28 cellular contexts compared by ENCODE assay signal in genomic region chr17:46883871-46884270, GRCh38. TPM values are rescaled to one million over a fixed set of nuclear protein-coding genes. Genes with fewer than 3 reads are reported as not detected.
"Had no signal": no experiment of that assay in that cellular context is flagged by ENCODE, and none has a peak within 500 bp of the region (broad histone marks: within the 10 kb centered on the region; RNA-seq: fewer than 3 reads in every experiment).

No MANE protein-coding gene starts in this region.

- H3K4me1 Mint-ChIP-seq: naive thymus-derived CD8-positive, alpha-beta T cell; stimulated activated naive B cell treated with anti-CD40 and anti-IgM and Interleukin-4, amounts not matched to agents 10 μg/mL and 1 μg/mL and 100 μg/mL, for 72 hours; stimulated activated naive CD8-positive, alpha-beta T cell treated with anti-CD3 and anti-CD28 coated beads, Interleukin-15, amount 100 ng/mL, for 72 hours had no signal

- H3K9me3 ChIP-seq: heart left ventricle, mucosa of descending colon, neutrophil, right atrium auricular region, sigmoid colon, testis, tibial nerve had no signal

- DNase-seq: dorsolateral prefrontal cortex; effector CD8-positive, alpha-beta T cell; heart left ventricle; hypothalamus; kidney glomerular epithelial cell; mesendoderm; mucosa of descending colon; naive thymus-derived CD8-positive, alpha-beta T cell; sigmoid colon; stimulated activated CD4-positive, alpha-beta T cell treated with anti-CD3 and anti-CD28 coated beads, Interleukin-2, amount 100 ng/mL, for 24 hours; stimulated activated CD4-positive, alpha-beta T cell treated with anti-CD3 and anti-CD28 coated beads, Interleukin-4, amount 100 ng/mL, for 4 hours; stimulated activated naive B cell treated with anti-CD40 and anti-IgM and Interleukin-4, amounts not matched to agents 10 μg/mL and 1 μg/mL and 100 μg/mL, for 72 hours; stimulated activated naive CD8-positive, alpha-beta T cell treated with anti-CD3 and anti-CD28 coated beads, Interleukin-15, amount 100 ng/mL, for 72 hours; testis had no signal

- H3K27ac ChIP-seq: coronary artery, dorsolateral prefrontal cortex, heart left ventricle, neutrophil, right atrium auricular region, sigmoid colon, skin epidermis, testis, tibial nerve had no signal

- H3K4me3 Mint-ChIP-seq: naive thymus-derived CD8-positive, alpha-beta T cell; stimulated activated naive B cell treated with anti-CD40 and anti-IgM and Interleukin-4, amounts not matched to agents 10 μg/mL and 1 μg/mL and 100 μg/mL, for 72 hours; stimulated activated naive CD8-positive, alpha-beta T cell treated with anti-CD3 and anti-CD28 coated beads, Interleukin-15, amount 100 ng/mL, for 72 hours had no signal

- H3K27me3 ChIP-seq: right atrium auricular region, testis had no signal

- H3K27ac Mint-ChIP-seq: naive thymus-derived CD8-positive, alpha-beta T cell; stimulated activated naive B cell treated with anti-CD40 and anti-IgM and Interleukin-4, amounts not matched to agents 10 μg/mL and 1 μg/mL and 100 μg/mL, for 72 hours; stimulated activated naive CD8-positive, alpha-beta T cell treated with anti-CD3 and anti-CD28 coated beads, Interleukin-15, amount 100 ng/mL, for 72 hours had no signal

- H3K27me3 Mint-ChIP-seq: stimulated activated naive CD8-positive, alpha-beta T cell treated with anti-CD3 and anti-CD28 coated beads, Interleukin-15, amount 100 ng/mL, for 72 hours had no signal

- H3K36me3 ChIP-seq: heart left ventricle, neutrophil, right atrium auricular region, sigmoid colon, tibial nerve had no signal

- H3K4me3 ChIP-seq: coronary artery, dorsolateral prefrontal cortex, heart left ventricle, mucosa of descending colon, right atrium auricular region, sigmoid colon, skin epidermis, testis, tibial nerve had no signal

- H3K36me3 Mint-ChIP-seq: naive thymus-derived CD8-positive, alpha-beta T cell; stimulated activated naive B cell treated with anti-CD40 and anti-IgM and Interleukin-4, amounts not matched to agents 10 μg/mL and 1 μg/mL and 100 μg/mL, for 72 hours had no signal

- FAIRE-seq: endometrium, frontal cortex, islet of Langerhans had no signal

- ATAC-seq: esophagus mucosa; heart left ventricle; mucosa of descending colon; naive thymus-derived CD8-positive, alpha-beta T cell; stimulated activated naive B cell treated with anti-CD40 and anti-IgM and Interleukin-4, amounts not matched to agents 10 μg/mL and 1 μg/mL and 100 μg/mL, for 72 hours; stimulated activated naive CD8-positive, alpha-beta T cell treated with anti-CD3 and anti-CD28 coated beads, Interleukin-15, amount 100 ng/mL, for 72 hours had no signal

- H3K9me3 Mint-ChIP-seq: naive thymus-derived CD8-positive, alpha-beta T cell; stimulated activated naive B cell treated with anti-CD40 and anti-IgM and Interleukin-4, amounts not matched to agents 10 μg/mL and 1 μg/mL and 100 μg/mL, for 72 hours; stimulated activated naive CD8-positive, alpha-beta T cell treated with anti-CD3 and anti-CD28 coated beads, Interleukin-15, amount 100 ng/mL, for 72 hours had no signal

- H3K4me1 ChIP-seq: right atrium auricular region, sigmoid colon, testis, tibial nerve had no signal

RNA-seq across cellular contexts. Expression of gene WNT9B, which starts 32.5 kb away (rescaled TPM):
- total RNA-seq: chondrocyte; esophagus mucosa; fibroblast of lung; frontal cortex; glomerular endothelial cell; lung microvascular endothelial cell; naive thymus-derived CD8-positive, alpha-beta T cell; pulmonary artery endothelial cell; sigmoid colon had no signal
- polyA plus RNA-seq: fibroblast of lung; naive thymus-derived CD8-positive, alpha-beta T cell had no signal
